Comparison of ENCODE assay signal across 10 cellular contexts in genomic region chr6:142387997-142388815, GRCh38.
DNase-seq lines count a peak whose midpoint lies in the region; ATAC-seq, FAIRE-seq and TF ChIP-seq lines count a peak whose summit lies in the region.
"Had no signal": no experiment of that assay in that cellular context is flagged by ENCODE, and none has a peak within 500 bp of the region (broad histone marks: within the 10 kb centered on the region; RNA-seq: fewer than 3 reads in every experiment).

No MANE protein-coding gene starts in this region.

- no peak for DNase-seq in activated CD4-positive, alpha-beta T cell treated with anti-CD3 and anti-CD28 coated beads for 36 hours
- no peak for DNase-seq in activated CD4-positive, alpha-beta T cell treated with anti-CD3 and anti-CD28 coated beads, Interleukin-2, amount 50 U/mL, for 4 hours
- peak; percentile 76 for DNase-seq in OCI-M1 (lab: John Stamatoyannopoulos, UW)
- DNase-seq in endothelial cell of umbilical vein (ENCODE audit: low read depth, low spot score) = peak; percentile 81
- DNase-seq in neural progenitor cell (ENCODE audit: low spot score) = peak; percentile 43
- DNase-seq in GM12891 (ENCODE audit: insufficient read length, low spot score) = no peak

- H4K20me1 ChIP-seq in endothelial cell of umbilical vein (replicated peaks; ENCODE audit: control insufficient read depth, extremely low read depth, insufficient read depth, low read length) (no peaks in the 10 kb centered on the region), neural progenitor cell (ENCODE audit: low read depth) (no peaks in the 10 kb centered on the region)

- ATAC-seq in activated CD4-positive, alpha-beta T cell treated with anti-CD3 and anti-CD28 coated beads for 36 hours = peak; percentile 51
- ATAC-seq in HG02885 (IDR thresholded peaks at IDR 0.05; ENCODE audit: poor library complexity, unreplicated experiment) (peak; percentile 78), HG02571 (IDR thresholded peaks at IDR 0.05; ENCODE audit: unreplicated experiment) (no peak)

- H3K4me3 Mint-ChIP-seq in activated CD4-positive, alpha-beta T cell treated with anti-CD3 and anti-CD28 coated beads for 36 hours = no peak overlapping the region
- no peak overlapping the region for H3K4me3 Mint-ChIP-seq in neural progenitor cell
- H3K4me3 Mint-ChIP-seq: activated naive CD4-positive, alpha-beta T cell treated with anti-CD3 and anti-CD28 coated beads, Interleukin-2, amount 50 U/mL, for 24 hours had no signal

- no peak overlapping the region for H3K4me3 ChIP-seq in endothelial cell of umbilical vein (replicated peaks in 1 of 3; ENCODE audit: insufficient read depth in 1 of 3, low read depth in 1 of 3, low read length in 3 of 3)
- H3K4me3 ChIP-seq in neural progenitor cell = no peak overlapping the region

- H3K9me3 ChIP-seq in endothelial cell of umbilical vein (replicated peaks; ENCODE audit: control insufficient read depth, insufficient read depth, low read length) = no peaks in the 10 kb centered on the region
- no peaks in the 10 kb centered on the region for H3K9me3 ChIP-seq in neural progenitor cell (ENCODE audit: low read depth)

- H3K36me3 Mint-ChIP-seq in activated CD4-positive, alpha-beta T cell treated with anti-CD3 and anti-CD28 coated beads for 36 hours (ENCODE audit: low read depth) = no peaks in the 10 kb centered on the region
- no peaks in the 10 kb centered on the region for H3K36me3 Mint-ChIP-seq in neural progenitor cell
- H3K36me3 Mint-ChIP-seq: activated naive CD4-positive, alpha-beta T cell treated with anti-CD3 and anti-CD28 coated beads, Interleukin-2, amount 50 U/mL, for 24 hours had no signal

- no peaks in the 10 kb centered on the region for H3K27me3 Mint-ChIP-seq in activated CD4-positive, alpha-beta T cell treated with anti-CD3 and anti-CD28 coated beads for 36 hours
- no peaks in the 10 kb centered on the region for H3K27me3 Mint-ChIP-seq in neural progenitor cell (ENCODE audit: insufficient read depth, low read depth)
- H3K27me3 Mint-ChIP-seq: activated naive CD4-positive, alpha-beta T cell treated with anti-CD3 and anti-CD28 coated beads, Interleukin-2, amount 50 U/mL, for 24 hours had no signal

- H3K27ac ChIP-seq in endothelial cell of umbilical vein (ENCODE audit: insufficient read depth, low read depth, low read length) (peak overlapping the region; percentile 11), neural progenitor cell (no peak overlapping the region)

- H3K27me3 ChIP-seq in endothelial cell of umbilical vein (ENCODE audit: control insufficient read depth in 2 of 2, insufficient read depth in 2 of 2, low read length in 2 of 2) = no peaks in the 10 kb centered on the region
- no peaks in the 10 kb centered on the region for H3K27me3 ChIP-seq in neural progenitor cell

- no peaks in the 10 kb centered on the region for H3K9me1 ChIP-seq in endothelial cell of umbilical vein (replicated peaks; ENCODE audit: control insufficient read depth, extremely low read depth, insufficient read depth, low read length)

- H3K9me3 Mint-ChIP-seq in activated CD4-positive, alpha-beta T cell treated with anti-CD3 and anti-CD28 coated beads for 36 hours (ENCODE audit: low read depth) = no peaks in the 10 kb centered on the region
- no peaks in the 10 kb centered on the region for H3K9me3 Mint-ChIP-seq in neural progenitor cell
- H3K9me3 Mint-ChIP-seq: activated naive CD4-positive, alpha-beta T cell treated with anti-CD3 and anti-CD28 coated beads, Interleukin-2, amount 50 U/mL, for 24 hours had no signal

- dilution Hi-C loops in endothelial cell of umbilical vein (cut with MboI; ENCODE audit: extremely low pct_ligation_motif_present, low sequenced_read_pairs) = no loop called here

- BruUV-seq in endothelial cell of umbilical vein (replicated peaks; lab: Mats Ljungman, UMichigan) = no TSS peak

- H3K4me2 ChIP-seq in endothelial cell of umbilical vein (ENCODE audit: insufficient read depth, low read length) (no peak overlapping the region), neural progenitor cell (no peak overlapping the region)

- H3K27ac Mint-ChIP-seq in activated CD4-positive, alpha-beta T cell treated with anti-CD3 and anti-CD28 coated beads for 36 hours = no peak overlapping the region
- no peak overlapping the region for H3K27ac Mint-ChIP-seq in neural progenitor cell
- H3K27ac Mint-ChIP-seq: activated naive CD4-positive, alpha-beta T cell treated with anti-CD3 and anti-CD28 coated beads, Interleukin-2, amount 50 U/mL, for 24 hours had no signal

- FAIRE-seq in endothelial cell of umbilical vein (lab: Jason Lieb, UNC) = no peak
- no peak for FAIRE-seq in GM12891 (lab: Jason Lieb, UNC)
- FAIRE-seq: GM18507 had no signal

- H3F3A ChIP-seq in neural progenitor cell (ENCODE audit: low read depth) = no peaks in the 10 kb centered on the region

- POLR2A ChIA-PET in activated CD4-positive, alpha-beta T cell treated with anti-CD3 and anti-CD28 coated beads for 36 hours (lab: Charles Lee) = no interaction called here
- POLR2A ChIA-PET in endothelial cell of umbilical vein (lab: Charles Lee) = no interaction called here

- no peak overlapping the region for H2AFZ ChIP-seq in endothelial cell of umbilical vein (ENCODE audit: low read depth, low read length)
- H2AFZ ChIP-seq in neural progenitor cell (replicated peaks) = peak overlapping the region; percentile 4

- H3K79me2 ChIP-seq in endothelial cell of umbilical vein (ENCODE audit: control insufficient read depth, insufficient read depth, low read length) = peaks cover 12% of the 10 kb centered on the region
- H3K79me2 ChIP-seq in neural progenitor cell (ENCODE audit: low read depth) = no peaks in the 10 kb centered on the region

- H3K4me1 ChIP-seq in endothelial cell of umbilical vein (ENCODE audit: control insufficient read depth, extremely low read depth, insufficient read depth, low read length) = peaks cover 7% of the 10 kb centered on the region
- no peaks in the 10 kb centered on the region for H3K4me1 ChIP-seq in neural progenitor cell

- CTCF ChIA-PET in activated CD4-positive, alpha-beta T cell treated with anti-CD3 and anti-CD28 coated beads for 36 hours (lab: Charles Lee) = interaction anchor here (0.9 to 1.9 kb wide), 8 partner anchors 10 to 233 kb away, joined by 3 to 9 read pairs (median 4); no protein-coding TSS in a partner anchor
- CTCF ChIA-PET in endothelial cell of umbilical vein (lab: Charles Lee) = interaction anchor here (0.6 to 4.9 kb wide), 31 partner anchors 8 to 245 kb away, joined by 3 to 60 read pairs (median 4); partner anchors contain the start of gene ADGRG6

- TF ChIP-seq POLR2A in endothelial cell of umbilical vein (IDR thresholded peaks at IDR 0.05; ENCODE audit: low read depth, low read length) (no peak), GM12891 (IDR thresholded peaks at IDR 0.05; ENCODE audit: low read depth, low read length) (no peak)

- peaks cover 0 to 13% of the 10 kb centered on the region in 2 experiments for H3K36me3 ChIP-seq in endothelial cell of umbilical vein (ENCODE audit: control insufficient read depth in 2 of 2, extremely low read depth in 1 of 2, insufficient read depth in 2 of 2, low read length in 2 of 2)
- H3K36me3 ChIP-seq in neural progenitor cell = no peaks in the 10 kb centered on the region

- H3K9ac ChIP-seq in endothelial cell of umbilical vein (replicated peaks; ENCODE audit: extremely low read depth, insufficient read depth, low read length) (peak overlapping the region; percentile 26), neural progenitor cell (no peak overlapping the region)

- peak; percentile 47 to 50 for TF ChIP-seq CTCF in endothelial cell of umbilical vein (IDR thresholded peaks at IDR 0.05; ENCODE audit: extremely low read depth in 1 of 2, insufficient read depth in 1 of 2, low read depth in 1 of 2, low read length in 2 of 2)
- peak; percentile 66 for TF ChIP-seq CTCF in neural progenitor cell (IDR thresholded peaks at IDR 0.05)

- peaks cover 5% of the 10 kb centered on the region for H3K4me1 Mint-ChIP-seq in activated CD4-positive, alpha-beta T cell treated with anti-CD3 and anti-CD28 coated beads for 36 hours
- H3K4me1 Mint-ChIP-seq in neural progenitor cell = no peaks in the 10 kb centered on the region

- intact Hi-C loops in activated CD4-positive, alpha-beta T cell treated with anti-CD3 and anti-CD28 coated beads for 36 hours (cut with DNase I, micrococcal nuclease) = loop anchor here (1.0 to 5.0 kb wide), 3 partner anchors 156 to 241 kb away; partner anchors contain the start of genes NMBR (in 2 of the 2) and VTA1 (in 2 of the 2)
- intact Hi-C loops in endothelial cell of umbilical vein (cut with micrococcal nuclease) = loop anchor here (1.0 to 2.0 kb wide), 6 partner anchors 13 to 241 kb away; partner anchors contain the start of genes ADGRG6, NMBR and VTA1

TF ChIP-seq in endothelial cell of umbilical vein, 7 proteins besides CTCF, POLR2A, EP300 and RAD21:
- TF ChIP-seq MAX (IDR thresholded peaks at IDR 0.05; ENCODE audit: insufficient read depth, insufficient read length) = no peak

TF ChIP-seq in GM12891, 5 proteins besides CTCF, POLR2A, EP300 and RAD21:
- TF ChIP-seq SPI1 (IDR thresholded peaks at IDR 0.05; ENCODE audit: low read depth, low read length) (no peak), TAF1 (IDR thresholded peaks at IDR 0.05; ENCODE audit: low read depth, low read length) (no peak), POU2F2 (IDR thresholded peaks at IDR 0.05; ENCODE audit: low read depth, low read length) (no peak), POLR2AphosphoS5 (IDR thresholded peaks at IDR 0.05; ENCODE audit: low read depth, low read length) (no peak), PAX5 (IDR thresholded peaks at IDR 0.05; ENCODE audit: insufficient read depth, low read length, severe bottlenecking) (no peak)
TF ChIP-seq in GM12891: peak in this region for 0.

Comparison
In these comparisons a context has a peak if more than half of its experiments do, and no peak if none do; other contexts are left out.
1. DNase-seq: peak in OCI-M1 (single experiment), endothelial cell of umbilical vein (single experiment) and neural progenitor cell (single experiment); none in activated CD4-positive, alpha-beta T cell treated with anti-CD3 and anti-CD28 coated beads for 36 hours (single experiment), activated CD4-positive, alpha-beta T cell treated with anti-CD3 and anti-CD28 coated beads, Interleukin-2, amount 50 U/mL, for 4 hours (0 of 2) and GM12891 (single experiment).